30 cellular contexts compared by ENCODE assay signal in the genomic region with DNA sequence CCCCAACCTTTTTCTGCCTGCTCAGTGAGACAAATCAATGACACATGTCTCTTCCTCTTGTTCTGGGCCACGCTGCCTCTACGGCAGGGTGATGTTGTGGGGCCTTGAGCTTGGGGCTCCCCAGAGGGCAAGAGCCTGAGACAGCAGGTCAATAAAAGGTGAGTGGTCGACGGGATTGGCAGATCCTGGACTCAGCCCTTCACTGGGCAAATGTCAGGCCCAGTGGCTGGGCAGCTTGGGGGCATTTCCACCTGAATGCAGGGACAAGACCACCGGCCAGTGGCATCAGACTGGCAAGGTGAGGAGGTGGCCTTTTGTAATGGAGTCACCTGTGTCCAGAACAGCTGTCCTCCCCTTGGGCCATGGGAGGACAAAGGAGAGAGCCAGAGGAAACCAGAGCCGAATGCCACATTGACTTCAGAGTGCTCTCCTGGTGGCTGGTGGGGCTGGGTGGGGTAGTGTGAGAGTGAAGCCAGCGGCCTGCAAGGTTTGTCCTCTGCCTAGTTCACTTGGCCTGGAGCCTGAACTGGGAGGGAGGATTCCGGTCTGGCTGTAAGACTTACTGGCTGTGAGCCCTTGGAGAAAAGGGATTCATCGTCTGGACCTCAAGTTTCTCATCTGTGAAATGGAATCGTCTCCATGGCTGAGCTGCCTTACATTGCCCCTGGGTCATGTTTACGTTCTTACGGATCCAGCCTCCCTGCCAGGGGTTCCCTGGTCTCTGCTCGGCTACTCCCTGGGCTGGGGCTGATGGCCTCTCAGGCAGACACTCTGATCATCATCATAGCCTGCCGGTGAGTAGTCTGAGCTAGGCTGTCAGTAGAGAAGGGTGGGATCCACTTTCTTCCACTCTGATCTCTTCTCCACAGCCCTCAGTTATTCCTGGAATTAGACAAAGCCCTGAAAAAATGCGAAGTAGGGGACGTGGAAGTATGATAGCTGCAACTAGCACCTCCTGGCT. TPM values are rescaled to one million over a fixed set of nuclear protein-coding genes. Genes with fewer than 3 reads are reported as not detected.
DNase-seq lines count a peak whose midpoint lies in the region; ATAC-seq and TF ChIP-seq lines count a peak whose summit lies in the region.
"Had no signal": no experiment of that assay in that cellular context is flagged by ENCODE, and none has a peak within 500 bp of the region (broad histone marks: within the 10 kb centered on the region; RNA-seq: fewer than 3 reads in every experiment).

No MANE protein-coding gene starts in this region.

- no peak for TF ChIP-seq CTCF in chondrocyte (IDR thresholded peaks at IDR 0.05)
- no peak for TF ChIP-seq CTCF in tibial nerve (IDR thresholded peaks at IDR 0.05)

- no peak overlapping the region for H3K4me3 ChIP-seq in tibial nerve
- H3K4me3 ChIP-seq: hepatocyte, SK-N-MC, thoracic aorta had no signal

- peaks cover 30% of the 10 kb centered on the region for H3K27me3 Mint-ChIP-seq in chondrocyte (ENCODE audit: low read depth)
- H3K27me3 Mint-ChIP-seq: activated CD4-positive, alpha-beta T cell treated with anti-CD3 and anti-CD28 coated beads, Interleukin-2, amount 10 ng/mL, durations not matched to agents 7 days and 5 days; activated CD8-positive, alpha-beta memory T cell treated with anti-CD3 and anti-CD28 coated beads, Interleukin-2, amount 10 ng/mL, durations not matched to agents 7 days and 5 days had no signal

- H3K27ac ChIP-seq in tibial nerve: peak overlapping the region in 2 of 4 donors; percentile 40 to 41
- H3K27ac ChIP-seq: C4-2B, hepatocyte, SK-N-MC, thoracic aorta had no signal

- H3K9me3 Mint-ChIP-seq in chondrocyte (ENCODE audit: low read depth): no peaks in the 10 kb centered on the region
- H3K9me3 Mint-ChIP-seq: activated CD4-positive, alpha-beta T cell treated with anti-CD3 and anti-CD28 coated beads, Interleukin-2, amount 10 ng/mL, durations not matched to agents 7 days and 5 days; activated T-cell treated with anti-CD3 and anti-CD28 coated beads, Interleukin-2, amount 50 U/mL, for 72 hours; immature natural killer cell; stimulated activated naive B cell treated with anti-CD40 and anti-IgM and Interleukin-4, amounts not matched to agents 10 μg/mL and 1 μg/mL and 100 μg/mL, for 72 hours had no signal

- H3K4me1 ChIP-seq in tibial nerve: peaks cover 0 to 22% (median 3%) of the 10 kb centered on the region in 4 donors

- H3K27me3 ChIP-seq in tibial nerve: no peaks in the 10 kb centered on the region
- H3K27me3 ChIP-seq: hepatocyte had no signal

- no peak overlapping the region for H3K4me3 Mint-ChIP-seq in chondrocyte (ENCODE audit: unreplicated experiment)
- H3K4me3 Mint-ChIP-seq: activated CD4-positive, alpha-beta T cell treated with anti-CD3 and anti-CD28 coated beads, Interleukin-2, amount 10 ng/mL, durations not matched to agents 7 days and 5 days; activated CD8-positive, alpha-beta memory T cell treated with anti-CD3 and anti-CD28 coated beads, Interleukin-2, amount 10 ng/mL, durations not matched to agents 7 days and 5 days; activated T-cell treated with anti-CD3 and anti-CD28 coated beads, Interleukin-2, amount 50 U/mL, for 72 hours; immature natural killer cell; stimulated activated naive B cell treated with anti-CD40 and anti-IgM and Interleukin-4, amounts not matched to agents 10 μg/mL and 1 μg/mL and 100 μg/mL, for 72 hours had no signal

- ATAC-seq in left ventricle myocardium superior (peak; percentile 85), SK-N-SH treated with all-trans-retinoic acid at 6 μM for 48 hours (no peak)
- ATAC-seq: activated CD8-positive, alpha-beta memory T cell treated with anti-CD3 and anti-CD28 coated beads, Interleukin-2, amount 10 ng/mL, durations not matched to agents 7 days and 5 days; activated T-cell treated with anti-CD3 and anti-CD28 coated beads, Interleukin-2, amount 50 U/mL, for 72 hours; HepG2; stimulated activated naive B cell treated with anti-CD40 and anti-IgM and Interleukin-4, amounts not matched to agents 10 μg/mL and 1 μg/mL and 100 μg/mL, for 72 hours had no signal

- H3K4me1 Mint-ChIP-seq in chondrocyte (ENCODE audit: low read depth): peaks cover 10% of the 10 kb centered on the region
- H3K4me1 Mint-ChIP-seq: activated CD4-positive, alpha-beta T cell treated with anti-CD3 and anti-CD28 coated beads, Interleukin-2, amount 10 ng/mL, durations not matched to agents 7 days and 5 days; activated CD8-positive, alpha-beta memory T cell treated with anti-CD3 and anti-CD28 coated beads, Interleukin-2, amount 10 ng/mL, durations not matched to agents 7 days and 5 days; immature natural killer cell; stimulated activated naive B cell treated with anti-CD40 and anti-IgM and Interleukin-4, amounts not matched to agents 10 μg/mL and 1 μg/mL and 100 μg/mL, for 72 hours had no signal

- 62 to 66% methylated on average over 14 to 15 of the region's 16 CpGs for WGBS in tibial nerve, 2 donors

- TF ChIP-seq POLR2A in tibial nerve (IDR thresholded peaks at IDR 0.05): no peak

- no peak for DNase-seq in chondrocyte (ENCODE audit: low spot score)
- DNase-seq in left ventricle myocardium superior: peak; percentile 68
- DNase-seq in posterior vena cava (ENCODE audit: low spot score): peak; percentile 86
- DNase-seq in tibial nerve (ENCODE audit: low spot score in 2 of 2): peak; percentile 38 to 50
- no peak for DNase-seq in T-helper 2 cell
- no peak for DNase-seq in activated naive CD4-positive, alpha-beta T cell (lab: John Stamatoyannopoulos, UW)
- DNase-seq in ACHN: no peak
- DNase-seq: activated CD4-positive, alpha-beta T cell treated with anti-CD3 and anti-CD28 coated beads, Interleukin-2, amount 10 ng/mL, durations not matched to agents 7 days and 5 days; activated CD8-positive, alpha-beta memory T cell treated with anti-CD3 and anti-CD28 coated beads, Interleukin-2, amount 10 ng/mL, durations not matched to agents 7 days and 5 days; activated naive CD4-positive, alpha-beta T cell treated with anti-CD3 and anti-CD28 coated beads, Interleukin-2, amount 50 U/mL, for 16 hours; activated T-cell treated with anti-CD3 and anti-CD28 coated beads, Interleukin-2, amount 50 U/mL, for 72 hours; central memory CD4-positive, alpha-beta T cell; HCEC 1CT; immature natural killer cell; NCI-H1092 treated with DMSO at 0.1 percent for 48 hours; NCI-H2029; stimulated activated CD4-positive, alpha-beta T cell treated with anti-CD3 and anti-CD28 coated beads, Interleukin-4, amount 100 ng/mL, for 1 hour; stimulated activated naive B cell treated with anti-CD40 and anti-IgM and Interleukin-4, amounts not matched to agents 10 μg/mL and 1 μg/mL and 100 μg/mL, for 72 hours had no signal

- H3K27ac Mint-ChIP-seq in chondrocyte (ENCODE audit: unreplicated experiment): peak overlapping the region; percentile 64
- H3K27ac Mint-ChIP-seq: activated CD4-positive, alpha-beta T cell treated with anti-CD3 and anti-CD28 coated beads, Interleukin-2, amount 10 ng/mL, durations not matched to agents 7 days and 5 days; activated CD8-positive, alpha-beta memory T cell treated with anti-CD3 and anti-CD28 coated beads, Interleukin-2, amount 10 ng/mL, durations not matched to agents 7 days and 5 days; activated T-cell treated with anti-CD3 and anti-CD28 coated beads, Interleukin-2, amount 50 U/mL, for 72 hours; stimulated activated naive B cell treated with anti-CD40 and anti-IgM and Interleukin-4, amounts not matched to agents 10 μg/mL and 1 μg/mL and 100 μg/mL, for 72 hours had no signal

- H3K36me3 ChIP-seq in tibial nerve: no peaks in the 10 kb centered on the region
- H3K36me3 ChIP-seq: thoracic aorta had no signal

- no peaks in the 10 kb centered on the region for H3K36me3 Mint-ChIP-seq in chondrocyte (ENCODE audit: low read depth)
- H3K36me3 Mint-ChIP-seq: activated CD8-positive, alpha-beta memory T cell treated with anti-CD3 and anti-CD28 coated beads, Interleukin-2, amount 10 ng/mL, durations not matched to agents 7 days and 5 days; immature natural killer cell; stimulated activated naive B cell treated with anti-CD40 and anti-IgM and Interleukin-4, amounts not matched to agents 10 μg/mL and 1 μg/mL and 100 μg/mL, for 72 hours had no signal

- no peaks in the 10 kb centered on the region for H3K9me3 ChIP-seq in tibial nerve
- H3K9me3 ChIP-seq: thoracic aorta had no signal

- no peak for TF ChIP-seq EP300 in tibial nerve (IDR thresholded peaks at IDR 0.05)

- intact Hi-C loops in left ventricle myocardium superior (cut with micrococcal nuclease) (no loop called here), posterior vena cava (cut with DNase I) (no loop called here)

- in situ Hi-C loops in ACHN (cut with HindIII; ENCODE audit: low pct_ligation_motif_present, low pct_unique_long_range_greater_than_20kb, low sequenced_read_pairs): no loop called here

TF ChIP-seq in SK-N-SH treated with all-trans-retinoic acid at 6 μM for 48 hours, 23 proteins besides CTCF, POLR2A, EP300 and RAD21 (continues in another document):
- TF ChIP-seq PPARA (CRISPR knock-in tag; IDR thresholded peaks at IDR 0.05; ENCODE audit: borderline replicate concordance): no peak
- TF ChIP-seq ZC3H10 (CRISPR knock-in tag; IDR thresholded peaks at IDR 0.05): no peak
- TF ChIP-seq CSDC2 (CRISPR knock-in tag; IDR thresholded peaks at IDR 0.05): no peak
- TF ChIP-seq, protein P1, sequence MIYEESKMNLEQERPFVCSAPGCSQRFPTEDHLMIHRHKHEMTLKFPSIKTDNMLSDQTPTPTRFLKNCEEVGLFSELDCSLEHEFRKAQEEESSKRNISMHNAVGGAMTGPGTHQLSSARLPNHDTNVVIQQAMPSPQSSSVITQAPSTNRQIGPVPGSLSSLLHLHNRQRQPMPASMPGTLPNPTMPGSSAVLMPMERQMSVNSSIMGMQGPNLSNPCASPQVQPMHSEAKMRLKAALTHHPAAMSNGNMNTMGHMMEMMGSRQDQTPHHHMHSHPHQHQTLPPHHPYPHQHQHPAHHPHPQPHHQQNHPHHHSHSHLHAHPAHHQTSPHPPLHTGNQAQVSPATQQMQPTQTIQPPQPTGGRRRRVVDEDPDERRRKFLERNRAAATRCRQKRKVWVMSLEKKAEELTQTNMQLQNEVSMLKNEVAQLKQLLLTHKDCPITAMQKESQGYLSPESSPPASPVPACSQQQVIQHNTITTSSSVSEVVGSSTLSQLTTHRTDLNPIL (CRISPR knock-in tag; IDR thresholded peaks at IDR 0.05; ENCODE audit: low read depth): no peak
- no peak for TF ChIP-seq GLIS3 (CRISPR knock-in tag; IDR thresholded peaks at IDR 0.05)
- no peak for TF ChIP-seq BACH2 (CRISPR knock-in tag; IDR thresholded peaks at IDR 0.05; ENCODE audit: borderline replicate concordance)
- TF ChIP-seq TOX (CRISPR knock-in tag; IDR thresholded peaks at IDR 0.05; ENCODE audit: borderline replicate concordance): no peak

RNA-seq across cellular contexts. Expression of a gene that starts 25.4 kb away (rescaled TPM):
- total RNA-seq in chondrocyte: not detected in 3 replicates
- 0.22 TPM for total RNA-seq in left ventricle myocardium superior
- total RNA-seq in posterior vena cava: under 1 TPM; 0.10 to 0.60 TPM
- under 1 TPM in 2 of 4 donors, not detected in 2; 0.21 to 0.44 TPM for total RNA-seq in tibial nerve
- total RNA-seq: activated CD4-positive, alpha-beta T cell treated with anti-CD3 and anti-CD28 coated beads, Interleukin-2, amount 10 ng/mL, durations not matched to agents 7 days and 5 days; activated CD8-positive, alpha-beta memory T cell treated with anti-CD3 and anti-CD28 coated beads, Interleukin-2, amount 10 ng/mL, durations not matched to agents 7 days and 5 days; activated T-cell treated with anti-CD3 and anti-CD28 coated beads, Interleukin-2, amount 50 U/mL, for 72 hours; dermis microvascular lymphatic vessel endothelial cell; endothelial cell of umbilical vein; hepatocyte; HepG2; liver; pulmonary artery endothelial cell; RPMI7951; T-helper 2 cell treated with Interferon-gamma antibody and Interleukin-4, amounts not matched to agents 100 ng/mL and 5 ng/mL, for 36 hours had no signal

RNA-seq across cellular contexts. Expression of a gene that starts 44.3 kb away (rescaled TPM):
- total RNA-seq in chondrocyte (5.6 to 73.2 TPM (median 70.1 TPM) in 3 replicates), left ventricle myocardium superior (50.2 TPM), posterior vena cava (100 to 1,000 TPM in 1 of 2 donors, 10 to 100 TPM in 1; 83.8 to 150 TPM), tibial nerve (100 to 1,000 TPM in 2 of 4 donors, 10 to 100 TPM in 2; 21.3 to 142 (median 100) TPM)
- total RNA-seq: endothelial cell of umbilical vein, HepG2, pulmonary artery endothelial cell had no signal

Comparison
In these comparisons a context has a peak if more than half of its experiments do, and no peak if none do; other contexts are left out.
1. DNase-seq: peak in left ventricle myocardium superior (single experiment), posterior vena cava (single experiment) and tibial nerve (2 of 2); none in chondrocyte (single experiment), T-helper 2 cell (0 of 5), activated naive CD4-positive, alpha-beta T cell (0 of 4) and ACHN (single experiment).